ENCODE assay signal across 16 cellular contexts in the genomic region with DNA sequence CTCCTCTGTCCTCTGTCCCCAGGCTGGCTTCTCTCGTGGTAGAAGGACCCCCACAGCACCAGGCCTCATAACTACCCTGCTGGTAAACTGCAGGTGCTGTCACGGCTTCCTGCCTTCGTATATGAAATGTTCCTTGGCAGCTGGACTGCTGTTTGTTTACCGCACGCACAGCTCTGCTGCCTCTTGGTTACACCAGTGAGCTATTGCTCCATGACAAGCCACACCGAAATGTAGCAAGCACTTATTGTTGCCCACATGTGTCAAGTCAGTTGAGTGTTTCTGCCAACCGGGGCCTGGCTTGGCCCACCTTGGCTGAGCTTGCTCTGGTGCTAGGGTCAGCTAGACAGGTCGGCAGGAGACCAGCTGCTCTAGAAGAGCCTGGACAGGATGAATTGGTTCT. TPM values are rescaled to one million over a fixed set of nuclear protein-coding genes. Genes with fewer than 3 reads are reported as not detected.
A peak's percentile ranks its signal among the peaks of the same experiment; 100 is the strongest.
DNase-seq lines count a peak whose midpoint lies in the region; ATAC-seq and TF ChIP-seq lines count a peak whose summit lies in the region.
"Had no signal": no experiment of that assay in that cellular context is flagged by ENCODE, and none has a peak within 500 bp of the region (broad histone marks: within the 10 kb centered on the region; RNA-seq: fewer than 3 reads in every experiment).

No MANE protein-coding gene starts in this region.

- TF ChIP-seq CTCF in OCI-LY3 (IDR thresholded peaks at IDR 0.05; ENCODE audit: low read depth, low read length): no peak
- TF ChIP-seq CTCF in hepatocyte (IDR thresholded peaks at IDR 0.05; ENCODE audit: poor library complexity): no peak
- no peak for TF ChIP-seq CTCF in tibial artery (IDR thresholded peaks at IDR 0.05)

- peaks cover 10% of the 10 kb centered on the region; the same call in 1 of the 2 replicates for H3K9me3 ChIP-seq in OCI-LY3 (ENCODE audit: insufficient read depth, low read length)
- no peaks in the 10 kb centered on the region for H3K9me3 ChIP-seq in hepatocyte (ENCODE audit: low read depth)
- H3K9me3 ChIP-seq in HAP-1: no peaks in the 10 kb centered on the region
- no peaks in the 10 kb centered on the region for H3K9me3 ChIP-seq in tibial artery
- H3K9me3 ChIP-seq: esophagus squamous epithelium, SK-N-SH, thoracic aorta had no signal

- H3K9me2 ChIP-seq in hepatocyte (replicated peaks; ENCODE audit: insufficient read depth): no peaks in the 10 kb centered on the region
- H3K9me2 ChIP-seq: SK-N-SH had no signal

- H3K36me3 ChIP-seq in OCI-LY3 (replicated peaks; ENCODE audit: low read depth, low read length): no peaks in the 10 kb centered on the region
- no peaks in the 10 kb centered on the region for H3K36me3 ChIP-seq in hepatocyte (replicated peaks; ENCODE audit: insufficient read depth, low read depth)
- no peaks in the 10 kb centered on the region for H3K36me3 ChIP-seq in HAP-1 (replicated peaks)
- H3K36me3 ChIP-seq in tibial artery: no peaks in the 10 kb centered on the region
- H3K36me3 ChIP-seq: esophagus squamous epithelium, thoracic aorta had no signal

- H3K4me3 ChIP-seq in OCI-LY3 (ENCODE audit: low read length) (no peak overlapping the region), hepatocyte (no peak overlapping the region), HAP-1 (no peak overlapping the region), tibial artery (no peak overlapping the region)
- H3K4me3 ChIP-seq: esophagus squamous epithelium, thoracic aorta had no signal

- H3K4me1 ChIP-seq in OCI-LY3 (ENCODE audit: low read length) (peaks cover 61% of the 10 kb centered on the region), hepatocyte (ENCODE audit: insufficient read depth) (no peaks in the 10 kb centered on the region), HAP-1 (0 out of 2 replicates have a peak, but pooled peaks cover 4% of the 10 kb centered on the region), tibial artery (peaks cover 0 to 17% (median 0%) of the 10 kb centered on the region in 4 donors)

- 81% methylated on average over 8 of the region's 8 CpGs for WGBS in hepatocyte (ENCODE audit: low lambda C conversion rate, missing lambda C conversion rate)

- no peaks in the 10 kb centered on the region for H4K20me1 ChIP-seq in OCI-LY3 (ENCODE audit: insufficient read depth, low read length)
- H4K20me1 ChIP-seq in hepatocyte (ENCODE audit: insufficient read depth, poor library complexity, severe bottlenecking): no peaks in the 10 kb centered on the region

- no peaks in the 10 kb centered on the region for H3K79me2 ChIP-seq in OCI-LY3 (ENCODE audit: low read length)
- no peaks in the 10 kb centered on the region for H3K79me2 ChIP-seq in hepatocyte

- peaks cover 12% of the 10 kb centered on the region for H3K27me3 ChIP-seq in OCI-LY3 (ENCODE audit: low read depth, low read length)
- H3K27me3 ChIP-seq in hepatocyte: peaks cover 40% of the 10 kb centered on the region
- H3K27me3 ChIP-seq in HAP-1 (ENCODE audit: low read depth): no peaks in the 10 kb centered on the region
- H3K27me3 ChIP-seq in tibial artery: peaks cover 0 to 16% of the 10 kb centered on the region in 2 donors

- DNase-seq in DMS153 treated with DMSO at 0.1 percent for 48 hours (lab: John Stamatoyannopoulos, UW; ENCODE audit: unreplicated experiment): peak; percentile 17
- DNase-seq in hepatocyte (ENCODE audit: low spot score): no peak
- DNase-seq in Ammon's horn (ENCODE audit: low spot score): no peak
- no peak for DNase-seq in HAP-1 (ENCODE audit: low spot score in 2 of 2)
- no peak for DNase-seq in tibial artery
- DNase-seq: activated CD4-positive, alpha-beta T cell treated with anti-CD3 and anti-CD28 coated beads for 4 hours; esophagus squamous epithelium; NCI-H446 treated with DMSO at 0.1 percent for 48 hours; SK-N-SH had no signal

- intact Hi-C loops in tibial artery (cut with DNase I; ENCODE audit: low total_unique reads): no loop called here

- ATAC-seq in GM19372 (IDR thresholded peaks at IDR 0.05; ENCODE audit: low read depth, unreplicated experiment) (peak; percentile 38), HG03342 (IDR thresholded peaks at IDR 0.05; ENCODE audit: unreplicated experiment) (peak; percentile 30)

- H3K9ac ChIP-seq in OCI-LY3 (ENCODE audit: low read length): no peak overlapping the region
- H3K9ac ChIP-seq: SK-N-SH had no signal

- H3K4me2 ChIP-seq in OCI-LY3 (ENCODE audit: low read length) (peak overlapping the region; percentile 61; the same call in 1 of the 2 replicates), hepatocyte (no peak overlapping the region)
- H3K4me2 ChIP-seq: SK-N-SH had no signal

- H2AFZ ChIP-seq in OCI-LY3 (ENCODE audit: low read depth, low read length) (peak overlapping the region; percentile 4; the same call in 1 of the 2 replicates), hepatocyte (no peak overlapping the region)

- in situ Hi-C loops in HAP-1 (cut with MboI; ENCODE audit: low sequenced_read_pairs): no loop called here

- peak overlapping the region; percentile 37 for H3K27ac ChIP-seq in OCI-LY3 (ENCODE audit: low read length)
- no peak overlapping the region for H3K27ac ChIP-seq in hepatocyte
- no peak overlapping the region for H3K27ac ChIP-seq in tibial artery
- H3K27ac ChIP-seq: esophagus squamous epithelium, thoracic aorta had no signal

RNA-seq across cellular contexts. Expression of a gene that starts 21.7 kb away (rescaled TPM):
- 0.50 TPM in 1 of 2 replicates, not detected in the other for total RNA-seq in hepatocyte
- not detected in 2 replicates for polyA plus RNA-seq in hepatocyte
- total RNA-seq: cardiac septum, esophagus squamous epithelium, mucosa of gallbladder, thoracic aorta had no signal
- polyA plus RNA-seq: IgD-negative memory B cell, SK-N-SH had no signal

RNA-seq across cellular contexts. Expression of a gene that starts 49.4 kb away (rescaled TPM):
- total RNA-seq in hepatocyte: not detected in 2 replicates
- not detected in 2 replicates for polyA plus RNA-seq in hepatocyte
- total RNA-seq: cardiac septum, esophagus squamous epithelium, thoracic aorta had no signal
- polyA plus RNA-seq: SK-N-SH had no signal
